ENCODE assay signal across 17 cellular contexts in the genomic region with DNA sequence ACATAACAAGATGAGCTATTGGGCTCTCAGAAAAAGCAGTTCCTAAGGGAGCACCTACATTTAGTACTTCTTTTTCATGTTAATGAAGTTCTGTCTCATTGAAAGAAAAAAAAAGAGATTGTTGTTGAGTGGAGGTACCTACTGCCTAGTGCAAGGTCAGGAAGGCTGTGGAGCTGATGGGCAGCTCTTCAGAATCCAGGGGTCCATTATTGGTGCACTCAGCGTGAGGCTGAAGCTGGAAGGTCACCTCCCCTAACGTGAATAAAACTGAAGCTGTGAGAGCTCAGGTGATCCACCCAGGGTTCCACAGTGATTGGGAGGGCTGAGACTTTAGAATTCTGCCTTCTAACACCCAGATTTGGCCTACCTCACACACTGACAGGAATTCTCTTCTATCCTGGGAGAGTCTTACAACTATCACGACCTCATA.
"Had no signal": no experiment of that assay in that cellular context is flagged by ENCODE, and none has a peak within 500 bp of the region (broad histone marks: within the 10 kb centered on the region; RNA-seq: fewer than 3 reads in every experiment).

No MANE protein-coding gene starts in this region.

- H3K9me3 Mint-ChIP-seq: activated naive CD8-positive, alpha-beta T cell treated with anti-CD3 and anti-CD28 coated beads for 36 hours; activated T-helper 1 cell treated with anti-CD3 and anti-CD28 coated beads, Interleukin-12 subunit alpha, Interleukin-12 subunit beta, Interleukin-2, Interleukin-4 antibody, amounts not matched to agents 30 ng/mL and 10 ng/mL and 1 ng/mL, durations not matched to agents 14 hours and 24 hours and 36 hours had no signal

- H3K4me3 Mint-ChIP-seq: activated naive CD8-positive, alpha-beta T cell treated with anti-CD3 and anti-CD28 coated beads for 36 hours; activated T-helper 1 cell treated with anti-CD3 and anti-CD28 coated beads, Interleukin-12 subunit alpha, Interleukin-12 subunit beta, Interleukin-2, Interleukin-4 antibody, amounts not matched to agents 30 ng/mL and 10 ng/mL and 1 ng/mL, durations not matched to agents 14 hours and 24 hours and 36 hours; stimulated activated naive CD8-positive, alpha-beta T cell treated with anti-CD3 and anti-CD28 coated beads, Interleukin-15, amount 100 ng/mL, for 72 hours had no signal

- H3K27me3 Mint-ChIP-seq: activated naive CD8-positive, alpha-beta T cell treated with anti-CD3 and anti-CD28 coated beads for 36 hours; naive B cell; stimulated activated naive CD8-positive, alpha-beta T cell treated with anti-CD3 and anti-CD28 coated beads, Interleukin-15, amount 100 ng/mL, for 72 hours had no signal

- FAIRE-seq: pancreas had no signal

- H3K27ac Mint-ChIP-seq: activated naive CD8-positive, alpha-beta T cell treated with anti-CD3 and anti-CD28 coated beads for 36 hours; activated T-helper 1 cell treated with anti-CD3 and anti-CD28 coated beads, Interleukin-12 subunit alpha, Interleukin-12 subunit beta, Interleukin-2, Interleukin-4 antibody, amounts not matched to agents 30 ng/mL and 10 ng/mL and 1 ng/mL, durations not matched to agents 14 hours and 24 hours and 36 hours had no signal

- H3K4me3 ChIP-seq: body of pancreas, coronary artery, esophagus muscularis mucosa, lung, pancreas, testis, upper lobe of left lung had no signal

- H3K9me3 ChIP-seq: body of pancreas, esophagus muscularis mucosa, pancreas, testis, upper lobe of left lung had no signal

- DNase-seq: activated CD4-positive, CD25-positive, alpha-beta regulatory T cell treated with anti-CD3 and anti-CD28 coated beads, Interleukin-2, amount 50 U/mL, for 72 hours; activated naive CD8-positive, alpha-beta T cell treated with anti-CD3 and anti-CD28 coated beads for 36 hours; amygdala; body of pancreas; central memory CD4-positive, alpha-beta T cell; left cardiac atrium; naive B cell; pancreas; stimulated activated CD4-positive, alpha-beta T cell treated with anti-CD3 and anti-CD28 coated beads, Interleukin-1b, Interleukin-23, amount 100 ng/mL, for 48 hours; stimulated activated naive CD8-positive, alpha-beta T cell treated with anti-CD3 and anti-CD28 coated beads, Interleukin-15, amount 100 ng/mL, for 72 hours; T-helper 9 cell; testis; upper lobe of left lung had no signal

- H3K36me3 Mint-ChIP-seq: naive B cell had no signal

- H3K27ac ChIP-seq: body of pancreas, coronary artery, esophagus muscularis mucosa, pancreas, testis, upper lobe of left lung had no signal

- H3K27me3 ChIP-seq: body of pancreas, esophagus muscularis mucosa, pancreas, testis, upper lobe of left lung had no signal

- H3K36me3 ChIP-seq: esophagus muscularis mucosa, pancreas, upper lobe of left lung had no signal

- ATAC-seq: body of pancreas; left cardiac atrium; pancreas; stimulated activated naive CD8-positive, alpha-beta T cell treated with anti-CD3 and anti-CD28 coated beads, Interleukin-15, amount 100 ng/mL, for 72 hours had no signal
